Comparison of ENCODE assay signal across 8 cellular contexts in the genomic region with DNA sequence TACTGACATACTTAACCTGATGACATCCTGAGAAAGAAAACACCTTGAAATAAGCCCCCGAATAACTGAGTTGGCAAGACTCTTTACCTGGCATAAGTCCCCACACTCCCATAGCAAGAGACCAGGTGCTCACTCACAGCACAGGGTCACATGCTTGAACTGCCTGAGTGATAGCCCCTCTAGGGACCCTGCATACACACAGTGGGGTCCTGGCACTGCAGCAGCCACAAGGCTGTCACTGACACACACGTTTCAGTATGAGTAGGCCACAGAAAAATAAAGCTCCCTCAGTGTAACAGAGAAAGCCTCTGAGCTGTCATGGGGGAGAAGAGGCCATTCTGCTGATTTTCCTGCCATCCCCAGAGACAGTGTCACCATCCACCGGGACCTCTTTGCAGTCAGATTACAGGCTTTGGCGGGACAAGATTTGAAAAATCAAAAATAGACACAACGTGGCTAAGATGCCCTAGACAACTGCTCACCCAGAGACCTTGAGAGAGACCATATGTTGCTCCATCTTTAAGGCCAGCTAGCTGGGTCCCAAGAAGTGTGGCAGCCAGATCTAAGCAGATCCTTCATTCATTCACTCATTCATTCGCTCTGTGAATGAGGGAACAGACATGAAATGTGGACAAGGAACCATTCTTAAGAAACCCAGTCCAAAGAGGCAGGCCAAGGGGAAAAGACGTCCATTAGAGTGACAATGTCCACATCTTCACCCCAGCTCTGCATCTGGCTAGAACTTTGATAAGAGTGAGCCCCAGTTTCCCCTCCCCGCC. TPM values are rescaled to one million over a fixed set of nuclear protein-coding genes. Genes with fewer than 3 reads are reported as not detected.
DNase-seq lines count a peak whose midpoint lies in the region; ATAC-seq and TF ChIP-seq lines count a peak whose summit lies in the region.

No MANE protein-coding gene starts in this region.

- DNase-seq in activated naive CD4-positive, alpha-beta T cell treated with anti-CD3 and anti-CD28 coated beads for 36 hours: no peak
- no peak for DNase-seq in activated naive CD4-positive, alpha-beta T cell treated with Interleukin-2 at 50 U/mL for 16 hours
- DNase-seq in PC-3 (no peak), endodermal cell (no peak), NCI-H2107 (lab: John Stamatoyannopoulos, UW) (no peak), omental fat pad (ENCODE audit: low spot score) (no peak)

- peak overlapping the region; percentile 92 for H3K4me3 ChIP-seq in PC-3 (ENCODE audit: low read length)
- peak overlapping the region; percentile 84 for H3K4me3 ChIP-seq in endodermal cell (ENCODE audit: low read length)

- H3K9me3 Mint-ChIP-seq in activated naive CD4-positive, alpha-beta T cell treated with anti-CD3 and anti-CD28 coated beads for 36 hours: no peaks in the 10 kb centered on the region
- H3K9me3 Mint-ChIP-seq in endodermal cell: no peaks in the 10 kb centered on the region

- H3K36me3 Mint-ChIP-seq in activated naive CD4-positive, alpha-beta T cell treated with anti-CD3 and anti-CD28 coated beads for 36 hours (ENCODE audit: low read depth): peaks cover 4% of the 10 kb centered on the region
- H3K36me3 Mint-ChIP-seq in endodermal cell (ENCODE audit: low read depth): peaks cover 3% of the 10 kb centered on the region

- POLR2A ChIA-PET in PC-3 (lab: Charles Lee; ENCODE audit: unreplicated experiment): interaction anchor here (0.6 kb wide), 1 partner anchor 26 kb away, joined by 7 read pairs; no protein-coding TSS in a partner anchor

- H3K4me1 Mint-ChIP-seq in activated naive CD4-positive, alpha-beta T cell treated with anti-CD3 and anti-CD28 coated beads for 36 hours (ENCODE audit: low read depth): peaks cover 14% of the 10 kb centered on the region
- peaks cover 12% of the 10 kb centered on the region for H3K4me1 Mint-ChIP-seq in endodermal cell

- H4K20me1 ChIP-seq in PC-3 (ENCODE audit: low read length): peaks cover 11% of the 10 kb centered on the region; the same call in 1 of the 2 replicates

- H3K27ac ChIP-seq in PC-3 (ENCODE audit: low read length): no peak overlapping the region
- H3K27ac ChIP-seq in endodermal cell (ENCODE audit: low read depth, low read length): no peak overlapping the region
- H3K27ac ChIP-seq in temporal lobe (ENCODE audit: low read depth, low read length): peak overlapping the region; percentile 71

- TF ChIP-seq CTCF in PC-3 (conservative IDR thresholded peaks at IDR 0.05; ENCODE audit: low read depth, low read length): no peak
- TF ChIP-seq CTCF in endodermal cell (conservative IDR thresholded peaks at IDR 0.05): no peak
- TF ChIP-seq CTCF in omental fat pad (IDR thresholded peaks at IDR 0.05): no peak

- no peaks in the 10 kb centered on the region for H3K27me3 Mint-ChIP-seq in activated naive CD4-positive, alpha-beta T cell treated with anti-CD3 and anti-CD28 coated beads for 36 hours (ENCODE audit: low read depth)
- H3K27me3 Mint-ChIP-seq in endodermal cell (ENCODE audit: insufficient read depth): peaks cover 9% of the 10 kb centered on the region

- no peaks in the 10 kb centered on the region for H3K9me2 ChIP-seq in PC-3 (replicated peaks; ENCODE audit: low read length)

- H3K27me3 ChIP-seq in PC-3 (ENCODE audit: low read length): no peaks in the 10 kb centered on the region
- peaks cover 6% of the 10 kb centered on the region for H3K27me3 ChIP-seq in endodermal cell (ENCODE audit: control insufficient read depth, insufficient read depth, low read length, poor library complexity, severe bottlenecking)

- H3K4me2 ChIP-seq in PC-3 (ENCODE audit: low read length): peak overlapping the region; percentile 94

- H3F3A ChIP-seq in PC-3 (ENCODE audit: low read length, unreplicated experiment): no peaks in the 10 kb centered on the region

- H3K4me1 ChIP-seq in PC-3 (ENCODE audit: insufficient read depth, low read length) (peaks cover 21% of the 10 kb centered on the region), endodermal cell (ENCODE audit: control insufficient read depth, insufficient read depth, low read length) (no peaks in the 10 kb centered on the region)

- H3K9me3 ChIP-seq in PC-3 (ENCODE audit: low read length) (no peaks in the 10 kb centered on the region), endodermal cell (ENCODE audit: control insufficient read depth, low read length) (no peaks in the 10 kb centered on the region)

- intact Hi-C loops in activated naive CD4-positive, alpha-beta T cell treated with anti-CD3 and anti-CD28 coated beads for 36 hours (cut with micrococcal nuclease): no loop called here
- intact Hi-C loops in PC-3 (cut with micrococcal nuclease): loop anchor here (5.0 kb wide), 1 partner anchor 85 kb away; no protein-coding TSS in a partner anchor

- peak overlapping the region; percentile 77 for H3K4me3 Mint-ChIP-seq in activated naive CD4-positive, alpha-beta T cell treated with anti-CD3 and anti-CD28 coated beads for 36 hours
- H3K4me3 Mint-ChIP-seq in endodermal cell: peak overlapping the region; percentile 69

- ATAC-seq in PC-3 (no peak), GM21515 (IDR thresholded peaks at IDR 0.05; ENCODE audit: unreplicated experiment) (no peak), omental fat pad (ENCODE audit: low FRiP score) (no peak)

- no peak overlapping the region; the same call in 1 of the 2 replicates for H2AFZ ChIP-seq in PC-3 (ENCODE audit: low read length)

- H3K36me3 ChIP-seq in PC-3 (ENCODE audit: low read depth, low read length) (0 out of 2 replicates have a peak, but pooled peaks cover 5% of the 10 kb centered on the region), endodermal cell (ENCODE audit: control insufficient read depth, insufficient read depth, low read length) (no peaks in the 10 kb centered on the region)

- 90% methylated on average over 7 to 8 of the region's 8 CpGs for WGBS in endodermal cell (ENCODE audit: insufficient coverage in 1 of 2, insufficient read length in 1 of 2), 2 experiments

- BruUV-seq in PC-3 (replicated peaks; lab: Mats Ljungman, UMichigan): TSS peak; percentile 40

- H3K9ac ChIP-seq in PC-3 (ENCODE audit: low read length): peak overlapping the region; percentile 88
- H3K9ac ChIP-seq in endodermal cell (ENCODE audit: extremely low read depth, low read length, poor library complexity, severe bottlenecking): no peak overlapping the region

- peaks cover 60% of the 10 kb centered on the region for H3K79me2 ChIP-seq in PC-3 (ENCODE audit: low read length)

- H3K27ac Mint-ChIP-seq in activated naive CD4-positive, alpha-beta T cell treated with anti-CD3 and anti-CD28 coated beads for 36 hours: no peak overlapping the region
- H3K27ac Mint-ChIP-seq in endodermal cell: no peak overlapping the region

- CTCF ChIA-PET in activated naive CD4-positive, alpha-beta T cell treated with anti-CD3 and anti-CD28 coated beads for 36 hours (lab: Charles Lee): interaction anchor here (0.7 kb wide), 1 partner anchor 78 kb away, joined by 3 read pairs; no protein-coding TSS in a partner anchor
- CTCF ChIA-PET in PC-3 (lab: Charles Lee): interaction anchor here (0.9 kb wide), 1 partner anchor 45 kb away, joined by 3 read pairs; no protein-coding TSS in a partner anchor

RNA-seq across cellular contexts. Expression of a gene that starts 1.6 kb away (rescaled TPM):
- total RNA-seq in activated naive CD4-positive, alpha-beta T cell treated with anti-CD3 and anti-CD28 coated beads for 36 hours: 10 to 100 TPM; 18.2 to 18.3 TPM
- total RNA-seq in PC-3 (2014; rRNA removed) (79.1 and 80.5 TPM in 2 replicates), endodermal cell (10 to 100 TPM; 33.0 to 36.2 TPM), temporal lobe (12.5 TPM), omental fat pad (10 to 100 TPM; 24.2 to 79.4 (median 59.4) TPM)
- 26.1 TPM for polyA plus RNA-seq in endodermal cell (2013, experiment 1 of 2)
- polyA plus RNA-seq in endodermal cell (2013, experiment 2 of 2): 30.2 TPM

RNA-seq across cellular contexts. Expression of a gene that starts 52.4 kb away (rescaled TPM):
- 1,000 to 10,000 TPM; 1,036 to 1,066 TPM for total RNA-seq in activated naive CD4-positive, alpha-beta T cell treated with anti-CD3 and anti-CD28 coated beads for 36 hours
- total RNA-seq in PC-3 (2014; rRNA removed) (1,587 TPM in 2 replicates), endodermal cell (100 to 1,000 TPM; 580 to 625 TPM), temporal lobe (846 TPM), omental fat pad (1,000 to 10,000 TPM; 1,220 to 2,129 (median 1,369) TPM)
- polyA plus RNA-seq in endodermal cell (2013, experiment 1 of 2): 856 TPM
- polyA plus RNA-seq in endodermal cell (2013, experiment 2 of 2): 866 TPM
